21 cellular contexts compared by ENCODE assay signal in genomic region chr13:46150134-46150693, GRCh38. TPM values are rescaled to one million over a fixed set of nuclear protein-coding genes. Genes with fewer than 3 reads are reported as not detected.
A peak's percentile ranks its signal among the peaks of the same experiment; 100 is the strongest.
DNase-seq lines count a peak whose midpoint lies in the region; ATAC-seq, FAIRE-seq and TF ChIP-seq lines count a peak whose summit lies in the region.
"Had no signal": no experiment of that assay in that cellular context is flagged by ENCODE, and none has a peak within 500 bp of the region (broad histone marks: within the 10 kb centered on the region; RNA-seq: fewer than 3 reads in every experiment).

No MANE protein-coding gene starts in this region.

- no peak overlapping the region for H3K4me2 ChIP-seq in GM12878 (ENCODE audit: control insufficient read depth, insufficient read depth)
- no peak overlapping the region for H3K4me2 ChIP-seq in mammary epithelial cell (ENCODE audit: insufficient read depth, low read depth, low read length)

- H3K36me3 ChIP-seq in GM12878 (ENCODE audit: control insufficient read depth in 2 of 2, insufficient read depth in 2 of 2, low read length in 1 of 2): peaks cover 29 to 57% of the 10 kb centered on the region in 2 experiments
- no peaks in the 10 kb centered on the region for H3K36me3 ChIP-seq in mammary epithelial cell (ENCODE audit: insufficient read depth, low read length)
- H3K36me3 ChIP-seq: ascending aorta, MG63 had no signal

- TF ChIP-seq EP300 in GM12878 (IDR thresholded peaks at IDR 0.05; ENCODE audit: borderline replicate concordance in 1 of 2, control insufficient read depth in 1 of 2, low read depth in 2 of 2, low read length in 2 of 2): no peak

- H3K36me3 Mint-ChIP-seq in activated naive CD4-positive, alpha-beta T cell treated with anti-CD3 and anti-CD28 coated beads, Interleukin-2, amount 10 ng/mL, durations not matched to agents 7 days and 5 days: peaks cover 82% of the 10 kb centered on the region

- H4K20me1 ChIP-seq in GM12878 (ENCODE audit: control insufficient read depth, insufficient read depth): no peaks in the 10 kb centered on the region
- no peaks in the 10 kb centered on the region for H4K20me1 ChIP-seq in mammary epithelial cell (ENCODE audit: insufficient read depth, low read length)

- TF ChIP-seq POLR2A in GM12878 (IDR thresholded peaks at IDR 0.05; ENCODE audit: low read depth, low read length): no peak; the same call in 1 of the 2 replicates

- no peak for DNase-seq in activated naive CD4-positive, alpha-beta T cell treated with anti-CD3 and anti-CD28 coated beads, Interleukin-2, amount 10 ng/mL, durations not matched to agents 7 days and 5 days
- DNase-seq in activated naive CD4-positive, alpha-beta T cell (lab: John Stamatoyannopoulos, UW): no peak
- DNase-seq in SK-N-DZ (ENCODE audit: low spot score): peak; percentile 98
- no peak for DNase-seq in GM12878 (ENCODE audit: low read depth, low spot score)
- DNase-seq in ureter (ENCODE audit: low spot score): no peak
- no peak for DNase-seq in effector CD4-positive, alpha-beta T cell
- no peak for DNase-seq in mammary epithelial cell
- DNase-seq: AML-193, MG63, mucosa of descending colon, NCI-H1694 treated with DMSO at 0.1 percent for 48 hours, NCI-H345, substantia nigra had no signal

- H3K27ac Mint-ChIP-seq in activated naive CD4-positive, alpha-beta T cell treated with anti-CD3 and anti-CD28 coated beads, Interleukin-2, amount 10 ng/mL, durations not matched to agents 7 days and 5 days: peak overlapping the region; percentile 80

- CTCF ChIA-PET in activated naive CD4-positive, alpha-beta T cell treated with anti-CD3 and anti-CD28 coated beads, Interleukin-2, amount 10 ng/mL, durations not matched to agents 7 days and 5 days (lab: Charles Lee): interaction anchor here (0.8 to 4.0 kb wide), 6 partner anchors 9 to 138 kb away, joined by 3 to 17 read pairs (median 4); no protein-coding TSS in a partner anchor
- CTCF ChIA-PET in GM12878 (lab: Yijun Ruan, JAX): interaction anchor here (0.9 to 4.4 kb wide), 5 partner anchors 9 to 138 kb away, joined by 3 to 30 read pairs (median 4); no protein-coding TSS in a partner anchor
- CTCF ChIA-PET in mammary epithelial cell (lab: Charles Lee; ENCODE audit: low non-redundant PET): no interaction called here

- H3K27me3 ChIP-seq in GM12878 (replicated peaks in 1 of 2; ENCODE audit: control insufficient read depth in 2 of 2, insufficient read depth in 2 of 2, low read length in 1 of 2) (no peaks in the 10 kb centered on the region), mammary epithelial cell (ENCODE audit: insufficient read depth, low read length) (no peaks in the 10 kb centered on the region)
- H3K27me3 ChIP-seq: ascending aorta had no signal

- in situ Hi-C loops in GM12878 (cut with MboI): no loop called here
- in situ Hi-C loops in mammary epithelial cell (cut with MboI; ENCODE audit: low sequenced_read_pairs in 2 of 2): no loop called here

- no peaks in the 10 kb centered on the region for H3K27me3 Mint-ChIP-seq in activated naive CD4-positive, alpha-beta T cell treated with anti-CD3 and anti-CD28 coated beads, Interleukin-2, amount 10 ng/mL, durations not matched to agents 7 days and 5 days

- H3K27ac ChIP-seq in GM12878 (ENCODE audit: control insufficient read depth, insufficient read depth) (no peak overlapping the region; the same call in 1 of the 2 replicates), mammary epithelial cell (ENCODE audit: insufficient read depth, low read depth, low read length) (no peak overlapping the region)
- H3K27ac ChIP-seq: ascending aorta, GM23248 had no signal

- peaks cover 16% of the 10 kb centered on the region for H3K79me2 ChIP-seq in GM12878 (ENCODE audit: control insufficient read depth, insufficient read depth, low read length)
- H3K79me2 ChIP-seq in mammary epithelial cell (ENCODE audit: insufficient read depth, low read length): no peaks in the 10 kb centered on the region

- no peaks in the 10 kb centered on the region for H3K4me1 ChIP-seq in GM12878 (ENCODE audit: control insufficient read depth, insufficient read depth, low read length)
- H3K4me1 ChIP-seq in mammary epithelial cell (ENCODE audit: insufficient read depth, low read length): no peaks in the 10 kb centered on the region
- H3K4me1 ChIP-seq: ascending aorta had no signal

- no peak overlapping the region for H3K9ac ChIP-seq in GM12878 (ENCODE audit: control insufficient read depth, insufficient read depth, low read length)
- H3K9ac ChIP-seq in mammary epithelial cell (ENCODE audit: insufficient read depth, low read length): no peak overlapping the region
- H3K9ac ChIP-seq: GM23248 had no signal

- peaks cover 27% of the 10 kb centered on the region for H3K4me1 Mint-ChIP-seq in activated naive CD4-positive, alpha-beta T cell treated with anti-CD3 and anti-CD28 coated beads, Interleukin-2, amount 10 ng/mL, durations not matched to agents 7 days and 5 days

- POLR2A ChIA-PET in GM12878 (lab: Charles Lee): interaction anchor here (1.0 to 2.5 kb wide), 3 partner anchors 10 to 24 kb away, joined by 3 to 6 read pairs (median 4); no protein-coding TSS in a partner anchor

- no peak for TF ChIP-seq CTCF in GM12878 (IDR thresholded peaks at IDR 0.05 in 2 of 3, conservative IDR thresholded peaks at IDR 0.05 in 1 of 3; ENCODE audit: control insufficient read depth in 2 of 3, extremely low read depth in 1 of 3, insufficient read depth in 1 of 3, low read depth in 3 of 3, low read length in 3 of 3)
- TF ChIP-seq CTCF in mammary epithelial cell (conservative IDR thresholded peaks at IDR 0.05 in 1 of 2, IDR thresholded peaks at IDR 0.05 in 1 of 2; ENCODE audit: extremely low read depth in 1 of 2, insufficient read depth in 1 of 2, low read depth in 1 of 2, low read length in 2 of 2): no peak

- H3K4me3 Mint-ChIP-seq in activated naive CD4-positive, alpha-beta T cell treated with anti-CD3 and anti-CD28 coated beads, Interleukin-2, amount 10 ng/mL, durations not matched to agents 7 days and 5 days: no peak overlapping the region
- H3K4me3 Mint-ChIP-seq: activated T-cell treated with anti-CD3 and anti-CD28 coated beads, Interleukin-2, amount 50 U/mL, for 4 hours had no signal

- no peaks in the 10 kb centered on the region for H3K9me3 Mint-ChIP-seq in activated naive CD4-positive, alpha-beta T cell treated with anti-CD3 and anti-CD28 coated beads, Interleukin-2, amount 10 ng/mL, durations not matched to agents 7 days and 5 days
- H3K9me3 Mint-ChIP-seq: activated T-cell treated with anti-CD3 and anti-CD28 coated beads, Interleukin-2, amount 50 U/mL, for 4 hours had no signal

- BruUV-seq in GM12878 (replicated peaks; lab: Mats Ljungman, UMichigan) (TSS peak; percentile 24), mammary epithelial cell (replicated peaks; lab: Mats Ljungman, UMichigan) (no TSS peak)

- TF ChIP-seq RAD21 in GM12878 (IDR thresholded peaks at IDR 0.05; ENCODE audit: insufficient read depth, low read depth, low read length): no peak

- H3K9me3 ChIP-seq in GM12878 (replicated peaks; ENCODE audit: control insufficient read depth, insufficient read depth, low read length) (no peaks in the 10 kb centered on the region), mammary epithelial cell (replicated peaks; ENCODE audit: insufficient read depth, low read length) (no peaks in the 10 kb centered on the region)
- H3K9me3 ChIP-seq: ascending aorta, MG63, mucosa of descending colon had no signal

- RAD21 ChIA-PET in GM12878 (lab: Charles Lee; ENCODE audit: unreplicated experiment): no interaction called here

- ATAC-seq in GM12878: no peak; the same call in 2 of the 3 replicates
- no peak for ATAC-seq in GM18511 (IDR thresholded peaks at IDR 0.05; ENCODE audit: unreplicated experiment)
- ATAC-seq: mucosa of descending colon, sciatic nerve had no signal

- intact Hi-C loops in GM12878 (cut with micrococcal nuclease; ENCODE audit: unreplicated experiment) (no loop called here), mammary epithelial cell (cut with micrococcal nuclease) (no loop called here)

- SMC1A ChIA-PET in GM12878 (lab: Charles Lee; ENCODE audit: uncharacterized antibody, unreplicated experiment): interaction anchor here (0.7 to 4.0 kb wide), 5 partner anchors 9 to 120 kb away, joined by 3 to 34 read pairs (median 7); no protein-coding TSS in a partner anchor

- H2AFZ ChIP-seq in GM12878 (ENCODE audit: control insufficient read depth, low read depth, low read length) (no peak overlapping the region), mammary epithelial cell (ENCODE audit: low read depth, low read length) (no peak overlapping the region)
- H2AFZ ChIP-seq: GM23248 had no signal

- dilution Hi-C loops in mammary epithelial cell (cut with HindIII; ENCODE audit: low sequenced_read_pairs): no loop called here

- 100% methylated on average over 1 of the region's 1 CpG for WGBS in GM12878 (ENCODE audit: insufficient coverage, insufficient replicate concordance, low lambda C conversion rate, missing lambda C conversion rate)
- 100% methylated on average over 1 of the region's 1 CpG for WGBS in mammary epithelial cell (ENCODE audit: low coverage, missing lambda C conversion rate)

- H3K4me3 ChIP-seq in GM12878 (no peak overlapping the region), mammary epithelial cell (replicated peaks in 1 of 3; ENCODE audit: insufficient read depth in 1 of 3, low read depth in 2 of 3, low read length in 3 of 3) (no peak overlapping the region)
- H3K4me3 ChIP-seq: ascending aorta, GM23248, MG63, mucosa of descending colon had no signal

- FAIRE-seq in GM12878 (lab: Jason Lieb, UNC): no peak
- FAIRE-seq: endothelial cell of umbilical vein had no signal

RNA-seq across cellular contexts. Expression of gene LCP1, which starts 31.8 kb away (rescaled TPM):
- 7.0 and 7.2 TPM in 2 replicates for polyA plus RNA-seq in SK-N-DZ (2014; cell fraction: cytosol; rRNA removed)
- polyA plus RNA-seq in SK-N-DZ (2014; cell fraction: nucleus; rRNA removed): 2.6 and 5.3 TPM in 2 replicates
- 630 and 672 TPM in 2 replicates for total RNA-seq in GM12878 (2013; cell fraction: nucleolus; rRNA removed)
- total RNA-seq in GM12878 (2014; rRNA removed) (1,359 and 1,536 TPM in 2 replicates), GM12878 (2014; rRNA removed; fragmentation: Illumina TruSeq; extraction: Trizol) (1,765 and 1,770 TPM in 2 replicates), GM12878 (2021) (1,593 and 1,649 TPM in 2 replicates), ureter (44.8 TPM), mammary epithelial cell (100 to 1,000 TPM; 149 to 454 TPM)
- 790 TPM for polyA plus RNA-seq in GM12878 (2011; ENCODE audit: low read depth)
- polyA plus RNA-seq in GM12878 (2011; rRNA removed) (1,518 and 1,924 TPM in 2 replicates), GM12878 (2014; fragmentation: Illumina TruSeq; extraction: Trizol) (2,201 and 2,644 TPM in 2 replicates), GM12878 (2014; fragmentation: Nextera tagmentation; extraction: Ambion mirVana) (1,000 to 10,000 TPM in 1 of 2 experiments, 100 to 1,000 TPM in 1; 775 to 1,062 TPM), GM12878 (2014; rRNA removed) (1,106 and 1,239 TPM in 2 replicates), GM12878 (2016; fragmentation: Nextera tagmentation; extraction: Ambion mirVana) (1,000 to 10,000 TPM; 1,617 to 1,624 TPM), mammary epithelial cell (1.2 TPM)
- 938 and 1,004 TPM in 2 replicates for polyA plus RNA-seq in GM12878 (2011; cell fraction: cytosol; rRNA removed)
- 570 and 928 TPM in 2 replicates for polyA plus RNA-seq in GM12878 (2011; cell fraction: nucleus; rRNA removed)
- polyA plus RNA-seq in GM12878 (2012): 792 and 882 TPM in 2 replicates
- polyA minus RNA-seq in GM12878 (2011; rRNA and poly(A)+ RNA removed): 1,516 and 1,624 TPM in 2 replicates
- 490 and 574 TPM in 2 replicates for polyA minus RNA-seq in GM12878 (2011; cell fraction: cytosol; rRNA and poly(A)+ RNA removed)
- polyA minus RNA-seq in GM12878 (2011; cell fraction: nucleus; rRNA and poly(A)+ RNA removed): 248 and 443 TPM in 2 replicates
- 1.1 TPM for polyA minus RNA-seq in mammary epithelial cell
- total RNA-seq: GM23248 had no signal

RNA-seq across cellular contexts. Expression of gene CPB2, which starts 45.4 kb away (rescaled TPM):
- polyA plus RNA-seq in SK-N-DZ (2014; cell fraction: cytosol; rRNA removed): not detected in 2 replicates
- polyA plus RNA-seq in SK-N-DZ (2014; cell fraction: nucleus; rRNA removed): not detected in 2 replicates
- total RNA-seq in GM12878 (2013; cell fraction: nucleolus; rRNA removed): not detected in 2 replicates
- total RNA-seq in GM12878 (2014; rRNA removed): not detected in 2 replicates
- total RNA-seq in GM12878 (2014; rRNA removed; fragmentation: Illumina TruSeq; extraction: Trizol): not detected in 2 replicates
- total RNA-seq in GM12878 (2021): 0.13 and 0.16 TPM in 2 replicates
- polyA plus RNA-seq in GM12878 (2011; ENCODE audit: low read depth): not detected
- not detected in 2 replicates for polyA plus RNA-seq in GM12878 (2011; rRNA removed)
- not detected in 2 replicates for polyA plus RNA-seq in GM12878 (2011; cell fraction: cytosol; rRNA removed)
- polyA plus RNA-seq in GM12878 (2011; cell fraction: nucleus; rRNA removed): not detected in 2 replicates
- not detected in 2 replicates for polyA plus RNA-seq in GM12878 (2012)
- polyA plus RNA-seq in GM12878 (2014; fragmentation: Illumina TruSeq; extraction: Trizol): 0.07 TPM in 1 of 2 replicates, not detected in the other
- polyA plus RNA-seq in GM12878 (2014; fragmentation: Nextera tagmentation; extraction: Ambion mirVana): under 1 TPM; 0.05 to 0.22 TPM
- 0.05 and 0.14 TPM in 2 replicates for polyA plus RNA-seq in GM12878 (2014; rRNA removed)
- polyA plus RNA-seq in GM12878 (2016; fragmentation: Nextera tagmentation; extraction: Ambion mirVana): under 1 TPM; 0.56 to 0.87 TPM
- polyA minus RNA-seq in GM12878 (2011; rRNA and poly(A)+ RNA removed): not detected in 2 replicates
- not detected in 2 replicates for polyA minus RNA-seq in GM12878 (2011; cell fraction: cytosol; rRNA and poly(A)+ RNA removed)
- polyA minus RNA-seq in GM12878 (2011; cell fraction: nucleus; rRNA and poly(A)+ RNA removed): not detected in 2 replicates
- total RNA-seq in ureter: not detected
- total RNA-seq in mammary epithelial cell: not detected
- not detected for polyA plus RNA-seq in mammary epithelial cell
- polyA minus RNA-seq in mammary epithelial cell: not detected
- total RNA-seq: ascending aorta, endothelial cell of umbilical vein, fibroblast of villous mesenchyme, GM23248, mucosa of descending colon, omental fat pad, sciatic nerve had no signal
- polyA plus RNA-seq: endothelial cell of umbilical vein had no signal
